ENCODE assay signal across 1 cellular context in the genomic region with DNA sequence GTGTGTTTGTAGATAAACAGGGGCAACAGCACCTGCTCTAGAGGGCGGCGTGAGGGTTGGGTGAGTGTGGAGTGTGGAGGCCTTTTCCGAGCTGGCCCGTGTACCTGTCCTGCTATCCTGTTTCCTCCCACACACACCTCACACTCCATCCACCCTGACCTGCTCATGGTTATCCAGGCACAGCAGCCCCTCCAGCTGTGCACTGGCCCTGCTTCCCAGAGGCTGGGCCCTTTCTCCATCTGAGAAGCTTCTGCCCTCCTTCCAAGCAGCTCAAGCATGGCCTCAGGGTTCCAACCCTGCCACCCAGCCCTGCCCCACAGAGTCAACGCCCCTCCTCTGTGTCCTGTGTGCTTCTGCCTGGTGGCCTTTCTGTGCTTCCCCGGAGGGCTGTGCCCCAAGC.
TF ChIP-seq lines count a peak whose summit lies in the region.

No MANE protein-coding gene starts in this region.

TF ChIP-seq in H1, 55 proteins besides CTCF, POLR2A, EP300 and RAD21:
- TF ChIP-seq, protein P1, sequence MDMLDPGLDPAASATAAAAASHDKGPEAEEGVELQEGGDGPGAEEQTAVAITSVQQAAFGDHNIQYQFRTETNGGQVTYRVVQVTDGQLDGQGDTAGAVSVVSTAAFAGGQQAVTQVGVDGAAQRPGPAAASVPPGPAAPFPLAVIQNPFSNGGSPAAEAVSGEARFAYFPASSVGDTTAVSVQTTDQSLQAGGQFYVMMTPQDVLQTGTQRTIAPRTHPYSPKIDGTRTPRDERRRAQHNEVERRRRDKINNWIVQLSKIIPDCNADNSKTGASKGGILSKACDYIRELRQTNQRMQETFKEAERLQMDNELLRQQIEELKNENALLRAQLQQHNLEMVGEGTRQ (IDR thresholded peaks at IDR 0.05; ENCODE audit: low read length): no peak
- TF ChIP-seq SIX5 (IDR thresholded peaks at IDR 0.05; ENCODE audit: low read depth, low read length): no peak
- no peak for TF ChIP-seq TAF7 (optimal IDR thresholded peaks at IDR 0.05; ENCODE audit: borderline replicate concordance, low read depth, low read length)
- no peak for TF ChIP-seq RNF2 (IDR thresholded peaks at IDR 0.05; ENCODE audit: borderline replicate concordance, low read depth, low read length, missing control alignments, poor library complexity, severe bottlenecking)
- TF ChIP-seq GABPA (IDR thresholded peaks at IDR 0.05; ENCODE audit: borderline replicate concordance, insufficient read depth, low read length): no peak
- TF ChIP-seq, protein P2, sequence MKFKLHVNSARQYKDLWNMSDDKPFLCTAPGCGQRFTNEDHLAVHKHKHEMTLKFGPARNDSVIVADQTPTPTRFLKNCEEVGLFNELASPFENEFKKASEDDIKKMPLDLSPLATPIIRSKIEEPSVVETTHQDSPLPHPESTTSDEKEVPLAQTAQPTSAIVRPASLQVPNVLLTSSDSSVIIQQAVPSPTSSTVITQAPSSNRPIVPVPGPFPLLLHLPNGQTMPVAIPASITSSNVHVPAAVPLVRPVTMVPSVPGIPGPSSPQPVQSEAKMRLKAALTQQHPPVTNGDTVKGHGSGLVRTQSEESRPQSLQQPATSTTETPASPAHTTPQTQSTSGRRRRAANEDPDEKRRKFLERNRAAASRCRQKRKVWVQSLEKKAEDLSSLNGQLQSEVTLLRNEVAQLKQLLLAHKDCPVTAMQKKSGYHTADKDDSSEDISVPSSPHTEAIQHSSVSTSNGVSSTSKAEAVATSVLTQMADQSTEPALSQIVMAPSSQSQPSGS (IDR thresholded peaks at IDR 0.05; ENCODE audit: low read length): no peak
- no peak for TF ChIP-seq SUZ12 (IDR thresholded peaks at IDR 0.05; ENCODE audit: low read length)
- TF ChIP-seq HDAC6 (IDR thresholded peaks at IDR 0.05; ENCODE audit: low read depth, low read length): no peak
- TF ChIP-seq EZH2 (IDR thresholded peaks at IDR 0.05; ENCODE audit: low read depth, low read length, severe bottlenecking): no peak
- no peak for TF ChIP-seq SRF (IDR thresholded peaks at IDR 0.05; ENCODE audit: low read depth, low read length)
- no peak for TF ChIP-seq CHD2 (IDR thresholded peaks at IDR 0.05; ENCODE audit: low read length)
- no peak for TF ChIP-seq SAP30 (IDR thresholded peaks at IDR 0.05; ENCODE audit: insufficient read depth, insufficient replicate concordance, low read length)
- TF ChIP-seq TCF12 (IDR thresholded peaks at IDR 0.05; ENCODE audit: low read depth, low read length): no peak
- no peak for TF ChIP-seq NRF1 (IDR thresholded peaks at IDR 0.05; ENCODE audit: low read depth, low read length)
- TF ChIP-seq, protein P3, sequence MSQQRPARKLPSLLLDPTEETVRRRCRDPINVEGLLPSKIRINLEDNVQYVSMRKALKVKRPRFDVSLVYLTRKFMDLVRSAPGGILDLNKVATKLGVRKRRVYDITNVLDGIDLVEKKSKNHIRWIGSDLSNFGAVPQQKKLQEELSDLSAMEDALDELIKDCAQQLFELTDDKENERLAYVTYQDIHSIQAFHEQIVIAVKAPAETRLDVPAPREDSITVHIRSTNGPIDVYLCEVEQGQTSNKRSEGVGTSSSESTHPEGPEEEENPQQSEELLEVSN (IDR thresholded peaks at IDR 0.05): no peak
- no peak for TF ChIP-seq CTBP2 (IDR thresholded peaks at IDR 0.05; ENCODE audit: borderline replicate concordance, insufficient read depth, insufficient read length, low read length)
- TF ChIP-seq KDM4A (IDR thresholded peaks at IDR 0.05; ENCODE audit: low read depth, low read length, severe bottlenecking): no peak
- no peak for TF ChIP-seq EGR1 (IDR thresholded peaks at IDR 0.05; ENCODE audit: borderline replicate concordance, low read depth, low read length)
